Comparison of ENCODE assay signal across 14 cellular contexts in genomic region chr6:158634695-158635426, GRCh38. TPM values are rescaled to one million over a fixed set of nuclear protein-coding genes. Genes with fewer than 3 reads are reported as not detected.
DNase-seq lines count a peak whose midpoint lies in the region; ATAC-seq and TF ChIP-seq lines count a peak whose summit lies in the region.
"Had no signal": no experiment of that assay in that cellular context is flagged by ENCODE, and none has a peak within 500 bp of the region (broad histone marks: within the 10 kb centered on the region; RNA-seq: fewer than 3 reads in every experiment).

No MANE protein-coding gene starts in this region.

- peaks cover 68% of the 10 kb centered on the region for H3K36me3 Mint-ChIP-seq in activated CD4-positive, alpha-beta T cell treated with anti-CD3 and anti-CD28 coated beads, Interleukin-2, amount 10 ng/mL, durations not matched to agents 7 days and 5 days (ENCODE audit: low read depth)
- peaks cover 33% of the 10 kb centered on the region for H3K36me3 Mint-ChIP-seq in activated naive CD8-positive, alpha-beta T cell treated with anti-CD3 and anti-CD28 coated beads, Interleukin-2, amount 10 ng/mL, durations not matched to agents 7 days and 5 days

- peak overlapping the region; percentile 83 for H3K27ac Mint-ChIP-seq in activated CD4-positive, alpha-beta T cell treated with anti-CD3 and anti-CD28 coated beads, Interleukin-2, amount 10 ng/mL, durations not matched to agents 7 days and 5 days
- peak overlapping the region; percentile 70 for H3K27ac Mint-ChIP-seq in activated naive CD8-positive, alpha-beta T cell treated with anti-CD3 and anti-CD28 coated beads, Interleukin-2, amount 10 ng/mL, durations not matched to agents 7 days and 5 days

- intact Hi-C loops in PC-9 (cut with micrococcal nuclease; ENCODE audit: unreplicated experiment): no loop called here
- intact Hi-C loops in psoas muscle (cut with DNase I): no loop called here
- intact Hi-C loops in left ventricle myocardium inferior (cut with micrococcal nuclease): no loop called here

- H3K9me3 Mint-ChIP-seq in activated CD4-positive, alpha-beta T cell treated with anti-CD3 and anti-CD28 coated beads, Interleukin-2, amount 10 ng/mL, durations not matched to agents 7 days and 5 days: no peaks in the 10 kb centered on the region
- no peaks in the 10 kb centered on the region for H3K9me3 Mint-ChIP-seq in activated naive CD8-positive, alpha-beta T cell treated with anti-CD3 and anti-CD28 coated beads, Interleukin-2, amount 10 ng/mL, durations not matched to agents 7 days and 5 days

- H3K9me3 ChIP-seq in PC-9 (ENCODE audit: insufficient read depth, low read depth) (no peaks in the 10 kb centered on the region), psoas muscle (no peaks in the 10 kb centered on the region), left ventricle myocardium inferior (replicated peaks) (no peaks in the 10 kb centered on the region)

- peak overlapping the region; percentile 18; the same call in 1 of the 2 replicates for H3K27ac ChIP-seq in PC-9
- peak overlapping the region; percentile 44 for H3K27ac ChIP-seq in psoas muscle
- no peak overlapping the region for H3K27ac ChIP-seq in left ventricle myocardium inferior (replicated peaks)
- H3K27ac ChIP-seq: WERI-Rb-1 had no signal

- no peaks in the 10 kb centered on the region for H3K27me3 ChIP-seq in PC-9 (ENCODE audit: insufficient read depth, low read depth)
- no peaks in the 10 kb centered on the region for H3K27me3 ChIP-seq in psoas muscle (ENCODE audit: insufficient read depth in 3 of 3, low read length in 2 of 3)
- H3K27me3 ChIP-seq in left ventricle myocardium inferior (ENCODE audit: low read depth): no peaks in the 10 kb centered on the region

- WGBS in psoas muscle, 3 donors: 80 to 88% (median 86%) methylated on average over 6 of the region's 6 CpGs

- peaks cover 20% of the 10 kb centered on the region for H4K20me1 ChIP-seq in PC-9 (ENCODE audit: insufficient read depth)

- peak; percentile 50 for ATAC-seq in activated naive CD8-positive, alpha-beta T cell treated with anti-CD3 and anti-CD28 coated beads, Interleukin-2, amount 10 ng/mL, durations not matched to agents 7 days and 5 days (ENCODE audit: low read depth)
- ATAC-seq in psoas muscle: no peak
- ATAC-seq: left colon had no signal

- H3K4me3 ChIP-seq in PC-9: no peak overlapping the region
- no peak overlapping the region for H3K4me3 ChIP-seq in psoas muscle
- H3K4me3 ChIP-seq in left ventricle myocardium inferior: no peak overlapping the region

- H3K27me3 Mint-ChIP-seq in activated CD4-positive, alpha-beta T cell treated with anti-CD3 and anti-CD28 coated beads, Interleukin-2, amount 10 ng/mL, durations not matched to agents 7 days and 5 days: no peaks in the 10 kb centered on the region
- H3K27me3 Mint-ChIP-seq in activated naive CD8-positive, alpha-beta T cell treated with anti-CD3 and anti-CD28 coated beads, Interleukin-2, amount 10 ng/mL, durations not matched to agents 7 days and 5 days: no peaks in the 10 kb centered on the region

- CTCF ChIA-PET in activated CD4-positive, alpha-beta T cell treated with anti-CD3 and anti-CD28 coated beads, Interleukin-2, amount 10 ng/mL, durations not matched to agents 7 days and 5 days (lab: Charles Lee): interaction anchor here (1.1 kb wide), 1 partner anchor 21 kb away, joined by 4 read pairs; no protein-coding TSS in a partner anchor
- CTCF ChIA-PET in PC-9 (lab: Charles Lee): no interaction called here

- no peak for DNase-seq in activated CD4-positive, alpha-beta T cell treated with anti-CD3 and anti-CD28 coated beads, Interleukin-2, amount 10 ng/mL, durations not matched to agents 7 days and 5 days
- no peak for DNase-seq in activated CD4-positive, alpha-beta T cell treated with anti-CD3 and anti-CD28 coated beads, Interleukin-2, amount 50 U/mL, for 1 hour
- no peak for DNase-seq in PC-9
- no peak for DNase-seq in activated naive CD8-positive, alpha-beta T cell treated with anti-CD3 and anti-CD28 coated beads, Interleukin-2, amount 10 ng/mL, durations not matched to agents 7 days and 5 days
- DNase-seq in psoas muscle: no peak
- no peak for DNase-seq in left ventricle myocardium inferior
- no peak for DNase-seq in COLO829 (ENCODE audit: low spot score)
- no peak for DNase-seq in 8988T
- DNase-seq: activated T-cell treated with anti-CD3 and anti-CD28 coated beads for 4 hours, Kasumi-1, NCI-H1694, NCI-H510A, WERI-Rb-1 had no signal

- no peaks in the 10 kb centered on the region for H3K9me2 ChIP-seq in PC-9 (ENCODE audit: insufficient read depth)

- H2AFZ ChIP-seq in PC-9: no peak overlapping the region

- H3K4me3 Mint-ChIP-seq in activated CD4-positive, alpha-beta T cell treated with anti-CD3 and anti-CD28 coated beads, Interleukin-2, amount 10 ng/mL, durations not matched to agents 7 days and 5 days: no peak overlapping the region
- H3K4me3 Mint-ChIP-seq in activated naive CD8-positive, alpha-beta T cell treated with anti-CD3 and anti-CD28 coated beads, Interleukin-2, amount 10 ng/mL, durations not matched to agents 7 days and 5 days: peak overlapping the region; percentile 22

- peaks cover 50% of the 10 kb centered on the region for H3K36me3 ChIP-seq in PC-9 (ENCODE audit: low read depth)
- H3K36me3 ChIP-seq in psoas muscle (ENCODE audit: insufficient read depth in 1 of 2, low read depth in 1 of 2): peaks cover 5 to 42% of the 10 kb centered on the region in 2 donors
- H3K36me3 ChIP-seq in left ventricle myocardium inferior: peaks cover 35% of the 10 kb centered on the region

- H3K4me1 Mint-ChIP-seq in activated CD4-positive, alpha-beta T cell treated with anti-CD3 and anti-CD28 coated beads, Interleukin-2, amount 10 ng/mL, durations not matched to agents 7 days and 5 days: peaks cover 70% of the 10 kb centered on the region
- peaks cover 50% of the 10 kb centered on the region for H3K4me1 Mint-ChIP-seq in activated naive CD8-positive, alpha-beta T cell treated with anti-CD3 and anti-CD28 coated beads, Interleukin-2, amount 10 ng/mL, durations not matched to agents 7 days and 5 days

- peaks cover 68% of the 10 kb centered on the region for H3F3A ChIP-seq in PC-9 (ENCODE audit: insufficient read depth, low read depth)

- POLR2A ChIA-PET in activated CD4-positive, alpha-beta T cell treated with anti-CD3 and anti-CD28 coated beads, Interleukin-2, amount 10 ng/mL, durations not matched to agents 7 days and 5 days (lab: Charles Lee): interaction anchor here (0.9 to 1.0 kb wide), 2 partner anchors 10 to 27 kb away, joined by 3 read pairs; partner anchors contain the start of gene DYNLT1
- POLR2A ChIA-PET in PC-9 (lab: Charles Lee; ENCODE audit: unreplicated experiment): interaction anchor here (0.6 kb wide), 1 partner anchor 11 kb away, joined by 3 read pairs; no protein-coding TSS in a partner anchor
- POLR2A ChIA-PET in activated naive CD8-positive, alpha-beta T cell treated with anti-CD3 and anti-CD28 coated beads, Interleukin-2, amount 10 ng/mL, durations not matched to agents 7 days and 5 days (lab: Charles Lee): interaction anchor here (4.0 kb wide), 1 partner anchor 9 kb away, joined by 19 read pairs; the partner anchor contains the start of gene DYNLT1

- no TSS peak for BruUV-seq in PC-9 (replicated peaks; lab: Mats Ljungman, UMichigan)

- no peak overlapping the region for H3K4me2 ChIP-seq in PC-9

- peaks cover 27% of the 10 kb centered on the region for H3K79me2 ChIP-seq in PC-9 (ENCODE audit: low read depth)

- TF ChIP-seq CTCF in PC-9 (conservative IDR thresholded peaks at IDR 0.05) (no peak), psoas muscle (IDR thresholded peaks at IDR 0.05) (no peak), left ventricle myocardium inferior (IDR thresholded peaks at IDR 0.05; ENCODE audit: borderline replicate concordance) (no peak)

- no peaks in the 10 kb centered on the region for H3K4me1 ChIP-seq in PC-9 (replicated peaks; ENCODE audit: insufficient read depth)
- H3K4me1 ChIP-seq in psoas muscle: peaks cover 27% of the 10 kb centered on the region
- peaks cover 40% of the 10 kb centered on the region for H3K4me1 ChIP-seq in left ventricle myocardium inferior

RNA-seq across cellular contexts. Expression of gene DYNLT1, which starts 9.7 kb away (rescaled TPM):
- 100 to 1,000 TPM in 1 of 2 experiments, 10 to 100 TPM in 1; 81.4 to 102 TPM for total RNA-seq in activated CD4-positive, alpha-beta T cell treated with anti-CD3 and anti-CD28 coated beads, Interleukin-2, amount 10 ng/mL, durations not matched to agents 7 days and 5 days
- 99.6 and 105 TPM in 2 replicates for total RNA-seq in PC-9 (2021)
- total RNA-seq in activated naive CD8-positive, alpha-beta T cell treated with anti-CD3 and anti-CD28 coated beads, Interleukin-2, amount 10 ng/mL, durations not matched to agents 7 days and 5 days: 100 to 1,000 TPM in 1 of 2 experiments, 10 to 100 TPM in 1; 99.9 to 102 TPM
- total RNA-seq in psoas muscle: 100 to 1,000 TPM; 112 to 146 (median 135) TPM
- polyA plus RNA-seq in psoas muscle: 100 to 1,000 TPM; 150 to 202 (median 177) TPM
- total RNA-seq in left ventricle myocardium inferior: 126 TPM

RNA-seq across cellular contexts. Expression of gene SYTL3, which starts 15.0 kb away (rescaled TPM):
- total RNA-seq in activated CD4-positive, alpha-beta T cell treated with anti-CD3 and anti-CD28 coated beads, Interleukin-2, amount 10 ng/mL, durations not matched to agents 7 days and 5 days: 10 to 100 TPM; 25.8 to 26.9 TPM
- total RNA-seq in PC-9 (2021): 7.8 and 8.3 TPM in 2 replicates
- 10 to 100 TPM; 65.3 to 71.7 TPM for total RNA-seq in activated naive CD8-positive, alpha-beta T cell treated with anti-CD3 and anti-CD28 coated beads, Interleukin-2, amount 10 ng/mL, durations not matched to agents 7 days and 5 days
- total RNA-seq in psoas muscle: 10 to 100 TPM in 2 of 4 donors, 1 to 10 TPM in 2; 1.9 to 17.3 (median 11.0) TPM
- polyA plus RNA-seq in psoas muscle: 1 to 10 TPM; 1.7 to 4.1 (median 2.2) TPM
- 11.2 TPM for total RNA-seq in left ventricle myocardium inferior
